Comparison of ENCODE assay signal across 3 cellular contexts in the genomic region with DNA sequence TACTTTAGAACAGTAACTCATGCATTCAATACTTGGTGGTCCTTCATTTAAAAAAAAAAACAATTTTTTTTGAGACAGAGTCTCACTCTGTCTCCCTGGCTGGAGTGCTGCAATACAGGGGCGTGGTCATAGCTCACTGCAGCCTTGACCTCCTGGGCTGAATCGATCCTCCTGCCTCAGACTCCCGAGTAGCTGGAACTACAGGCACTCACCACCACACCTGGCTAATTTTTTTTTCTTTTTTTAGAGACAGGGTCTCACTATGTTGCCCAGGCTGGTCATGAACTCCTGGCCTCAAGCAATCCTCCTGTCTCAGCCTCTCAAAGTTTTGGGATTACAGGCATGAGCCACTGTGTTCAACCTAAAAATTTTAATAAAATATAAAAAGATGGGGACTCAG. TPM values are rescaled to one million over a fixed set of nuclear protein-coding genes. Genes with fewer than 3 reads are reported as not detected.
"Had no signal": no experiment of that assay in that cellular context is flagged by ENCODE, and none has a peak within 500 bp of the region (broad histone marks: within the 10 kb centered on the region; RNA-seq: fewer than 3 reads in every experiment).

No MANE protein-coding gene starts in this region.

RNA-seq across cellular contexts. Expression of a gene that starts 14.1 kb away (rescaled TPM):
- total RNA-seq: M059J, MCF 10A, NCI-H460 had no signal
